Comparison of ENCODE assay signal across 8 cellular contexts in the genomic region with DNA sequence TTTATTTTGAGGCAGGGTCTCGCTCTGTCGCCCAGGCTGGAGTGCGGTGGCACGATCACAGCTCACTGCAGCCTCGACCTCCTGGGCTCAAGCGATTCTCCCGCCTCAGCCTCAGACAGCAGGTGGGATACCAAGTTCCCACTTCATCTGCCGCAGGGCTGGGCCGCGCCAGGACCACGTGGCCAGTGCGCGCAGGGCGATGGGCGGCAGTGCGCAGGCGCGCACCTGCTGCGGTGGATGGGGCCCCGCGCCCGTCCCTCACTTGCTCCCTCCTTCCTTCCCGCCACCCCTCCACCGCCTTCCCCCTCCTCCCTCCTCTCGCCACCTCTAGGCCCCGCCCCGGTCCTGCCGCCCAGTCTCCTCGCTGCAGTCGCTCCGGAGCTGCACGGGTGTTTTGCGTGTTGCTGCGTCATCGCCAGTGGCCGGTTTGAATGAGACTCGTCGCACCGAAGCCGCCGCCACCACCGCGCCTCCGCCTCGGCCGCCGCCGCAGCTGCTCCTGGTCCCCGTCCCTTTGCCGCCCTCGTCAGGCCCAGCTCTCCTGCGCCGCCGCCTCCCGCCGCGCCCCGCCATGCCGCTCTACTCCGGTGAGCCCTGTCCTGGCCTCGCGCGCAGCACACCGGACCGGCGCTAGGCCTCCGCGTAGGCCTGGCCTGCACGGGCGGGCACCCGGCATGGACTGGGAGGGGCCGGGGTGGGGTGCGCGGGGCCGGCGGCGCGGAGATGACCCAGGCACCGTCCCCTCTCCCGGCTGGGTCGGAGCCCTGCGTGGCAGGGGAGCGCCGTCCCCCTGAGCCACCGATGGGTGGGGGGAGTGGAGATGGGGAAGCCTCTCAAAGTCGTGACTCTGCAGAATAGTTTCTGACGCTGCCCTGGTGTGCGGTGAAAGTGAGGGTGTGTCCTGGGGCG. TPM values are rescaled to one million over a fixed set of nuclear protein-coding genes. Genes with fewer than 3 reads are reported as not detected.
DNase-seq lines count a peak whose midpoint lies in the region; ATAC-seq, FAIRE-seq and TF ChIP-seq lines count a peak whose summit lies in the region.

Gene USP14 (plus strand): TSS at position 430 of the 909 bp plus-strand sequence. CDS start 142 bp downstream, at position 572.

- POLR2A ChIA-PET in WTC11 (lab: Charles Lee), result interaction anchor here (1.5 kb wide), 1 partner anchor 110 kb away, joined by 5 read pairs; the partner anchor contains the start of gene THOC1

- H3K27me3 ChIP-seq in bronchial epithelial cell (ENCODE audit: control insufficient read depth, insufficient read depth, low read length) (no peaks in the 10 kb centered on the region), small intestine (ENCODE audit: control insufficient read depth in 2 of 2, insufficient read depth in 2 of 2, low read length in 2 of 2) (no peaks in the 10 kb centered on the region)

- peaks cover 28% of the 10 kb centered on the region for H3K27me3 Mint-ChIP-seq in WTC11 (ENCODE audit: low read depth)

- H3K9me3 Mint-ChIP-seq in WTC11, result peaks cover 3% of the 10 kb centered on the region

- peak within 1 kb of the TSS; percentile 96 for H3K4me3 Mint-ChIP-seq in WTC11

- CTCF ChIA-PET in WTC11 (lab: Charles Lee), result interaction anchor here (0.6 kb wide), 1 partner anchor 56 kb away, joined by 3 read pairs; no protein-coding TSS in a partner anchor

- peaks cover 12% of the 10 kb centered on the region for H3K4me1 Mint-ChIP-seq in WTC11

- peak within 1 kb of the TSS; percentile 93 for H3K27ac Mint-ChIP-seq in WTC11

- H3K36me3 ChIP-seq in bronchial epithelial cell (ENCODE audit: control insufficient read depth, insufficient read depth, low read length) (no peaks in the 10 kb centered on the region), small intestine (ENCODE audit: control insufficient read depth in 2 of 2, insufficient read depth in 2 of 2, low read length in 2 of 2) (no peaks in the 10 kb centered on the region)

- peak within 1 kb of the TSS; percentile 95 to 98 for H3K27ac ChIP-seq in small intestine (ENCODE audit: low read depth in 1 of 2, low read length in 1 of 2)

- DNase-seq in AG09309 (ENCODE audit: low read depth) (peak; percentile 78), NCI-H226 (peak; percentile 93), WTC11 (ENCODE audit: low spot score) (peak; percentile 97), bronchial epithelial cell (ENCODE audit: low read depth) (peak; percentile 89), iPS-NIHi11 (ENCODE audit: low spot score) (peak; percentile 98), small intestine (peak; percentile 97)

- H3K9me3 ChIP-seq in small intestine (ENCODE audit: control insufficient read depth, low read depth), result no peaks in the 10 kb centered on the region

- no peak for TF ChIP-seq CTCF in AG09309 (IDR thresholded peaks at IDR 0.05; ENCODE audit: control insufficient read depth, insufficient read depth, low read depth, low read length, missing control alignments)
- no peak for TF ChIP-seq CTCF in WTC11 (IDR thresholded peaks at IDR 0.05)
- no peak for TF ChIP-seq CTCF in bronchial epithelial cell (IDR thresholded peaks at IDR 0.05; ENCODE audit: insufficient read depth, low read length, severe bottlenecking)

- H3K36me3 Mint-ChIP-seq in WTC11, result peaks cover 7% of the 10 kb centered on the region

- 1 to 3% (median 3%) methylated on average over 79 to 89 of the region's 89 CpGs for WGBS in small intestine, 3 donors

- peak within 1 kb of the TSS; percentile 82 for H3K4me3 ChIP-seq in AG09309 (ENCODE audit: control insufficient read depth, low read depth, low read length)
- H3K4me3 ChIP-seq in bronchial epithelial cell (ENCODE audit: low read depth, low read length), result peak within 1 kb of the TSS; percentile 74
- peak within 1 kb of the TSS; percentile 96 to 97 for H3K4me3 ChIP-seq in small intestine (ENCODE audit: low read depth in 1 of 2, low read length in 2 of 2)

- ATAC-seq in GM19023 (IDR thresholded peaks at IDR 0.05; ENCODE audit: unreplicated experiment) (peak; percentile 93), HG03196 (IDR thresholded peaks at IDR 0.05; ENCODE audit: unreplicated experiment) (peak; percentile 91), WTC11 (peak; percentile 97)

- H3K4me1 ChIP-seq in small intestine (ENCODE audit: control insufficient read depth in 2 of 2, insufficient read depth in 1 of 2, low read depth in 1 of 2, low read length in 1 of 2), result peaks cover 0 to 9% of the 10 kb centered on the region in 2 donors

- FAIRE-seq in bronchial epithelial cell (lab: Jason Lieb, UNC) (no peak), small intestine (lab: Jason Lieb, UNC) (no peak)

TF ChIP-seq in WTC11, 78 proteins besides CTCF, POLR2A, EP300 and RAD21 (continues in another document):
- TF ChIP-seq TCF7 (CRISPR knock-in tag; IDR thresholded peaks at IDR 0.05; ENCODE audit: low read depth), result peak; percentile 93
- TF ChIP-seq, protein P1, sequence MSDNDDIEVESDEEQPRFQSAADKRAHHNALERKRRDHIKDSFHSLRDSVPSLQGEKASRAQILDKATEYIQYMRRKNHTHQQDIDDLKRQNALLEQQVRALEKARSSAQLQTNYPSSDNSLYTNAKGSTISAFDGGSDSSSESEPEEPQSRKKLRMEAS (CRISPR knock-in tag; IDR thresholded peaks at IDR 0.05), result peak; percentile 99
- no peak for TF ChIP-seq ZNF512 (CRISPR knock-in tag; IDR thresholded peaks at IDR 0.05; ENCODE audit: borderline replicate concordance)
- TF ChIP-seq ZBTB21 (CRISPR knock-in tag; IDR thresholded peaks at IDR 0.05; ENCODE audit: borderline replicate concordance), result no peak
- peak; percentile 94 for TF ChIP-seq TEAD4 (CRISPR knock-in tag; IDR thresholded peaks at IDR 0.05)
- TF ChIP-seq, protein P2, sequence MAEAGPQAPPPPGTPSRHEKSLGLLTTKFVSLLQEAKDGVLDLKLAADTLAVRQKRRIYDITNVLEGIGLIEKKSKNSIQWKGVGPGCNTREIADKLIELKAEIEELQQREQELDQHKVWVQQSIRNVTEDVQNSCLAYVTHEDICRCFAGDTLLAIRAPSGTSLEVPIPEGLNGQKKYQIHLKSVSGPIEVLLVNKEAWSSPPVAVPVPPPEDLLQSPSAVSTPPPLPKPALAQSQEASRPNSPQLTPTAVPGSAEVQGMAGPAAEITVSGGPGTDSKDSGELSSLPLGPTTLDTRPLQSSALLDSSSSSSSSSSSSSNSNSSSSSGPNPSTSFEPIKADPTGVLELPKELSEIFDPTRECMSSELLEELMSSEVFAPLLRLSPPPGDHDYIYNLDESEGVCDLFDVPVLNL (CRISPR knock-in tag; IDR thresholded peaks at IDR 0.05; ENCODE audit: borderline replicate concordance, low read depth), result peak; percentile 54; the same call in 1 of the 2 replicates
- TF ChIP-seq, protein P3, sequence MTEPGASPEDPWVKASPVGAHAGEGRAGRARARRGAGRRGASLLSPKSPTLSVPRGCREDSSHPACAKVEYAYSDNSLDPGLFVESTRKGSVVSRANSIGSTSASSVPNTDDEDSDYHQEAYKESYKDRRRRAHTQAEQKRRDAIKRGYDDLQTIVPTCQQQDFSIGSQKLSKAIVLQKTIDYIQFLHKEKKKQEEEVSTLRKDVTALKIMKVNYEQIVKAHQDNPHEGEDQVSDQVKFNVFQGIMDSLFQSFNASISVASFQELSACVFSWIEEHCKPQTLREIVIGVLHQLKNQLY (CRISPR knock-in tag; IDR thresholded peaks at IDR 0.05), result no peak
- TF ChIP-seq JUN (CRISPR knock-in tag; IDR thresholded peaks at IDR 0.05), result peak; percentile 94
- no peak for TF ChIP-seq ZNF416 (CRISPR knock-in tag; IDR thresholded peaks at IDR 0.05)
- TF ChIP-seq NFE2L1 (CRISPR knock-in tag; IDR thresholded peaks at IDR 0.05), result peak; percentile 98
- peak; percentile 98 for TF ChIP-seq FOXP1 (CRISPR knock-in tag; IDR thresholded peaks at IDR 0.05; ENCODE audit: borderline replicate concordance)
- no peak for TF ChIP-seq PRRX2 (CRISPR knock-in tag; IDR thresholded peaks at IDR 0.05)
- TF ChIP-seq CREM (CRISPR knock-in tag; IDR thresholded peaks at IDR 0.05), result peak; percentile 96
- TF ChIP-seq, protein P4, sequence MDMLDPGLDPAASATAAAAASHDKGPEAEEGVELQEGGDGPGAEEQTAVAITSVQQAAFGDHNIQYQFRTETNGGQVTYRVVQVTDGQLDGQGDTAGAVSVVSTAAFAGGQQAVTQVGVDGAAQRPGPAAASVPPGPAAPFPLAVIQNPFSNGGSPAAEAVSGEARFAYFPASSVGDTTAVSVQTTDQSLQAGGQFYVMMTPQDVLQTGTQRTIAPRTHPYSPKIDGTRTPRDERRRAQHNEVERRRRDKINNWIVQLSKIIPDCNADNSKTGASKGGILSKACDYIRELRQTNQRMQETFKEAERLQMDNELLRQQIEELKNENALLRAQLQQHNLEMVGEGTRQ (CRISPR knock-in tag; IDR thresholded peaks at IDR 0.05), result peak; percentile 93
- TF ChIP-seq ERG (CRISPR knock-in tag; IDR thresholded peaks at IDR 0.05), result no peak

RNA-seq across cellular contexts. Expression of gene USP14, which starts in this region (rescaled TPM):
- total RNA-seq in WTC11 (2021), result 70.4 to 72.4 TPM (median 71.3 TPM) in 3 replicates
- total RNA-seq in bronchial epithelial cell, result 20.8 and 22.3 TPM in 2 replicates
- 10 to 100 TPM in 2 of 3 donors, 1 to 10 TPM in 1; 9.2 to 26.5 (median 11.4) TPM for polyA plus RNA-seq in small intestine

Comparison
In these comparisons a context has a peak if more than half of its experiments do, and no peak if none do; other contexts are left out.
1. Peak in every context shown above with its lines: DNase-seq, ATAC-seq, H3K4me3 ChIP-seq and H3K27ac ChIP-seq.